ENCODE assay signal across 28 cellular contexts in genomic region chr20:1255675-1256074, GRCh38. TPM values are rescaled to one million over a fixed set of nuclear protein-coding genes. Genes with fewer than 3 reads are reported as not detected.
"Had no signal": no experiment of that assay in that cellular context is flagged by ENCODE, and none has a peak within 500 bp of the region (broad histone marks: within the 10 kb centered on the region; RNA-seq: fewer than 3 reads in every experiment).

No MANE protein-coding gene starts in this region.

- H3K4me3 ChIP-seq: breast epithelium, gastroesophageal sphincter, spleen, thoracic aorta, uterus had no signal

- H3K9me3 ChIP-seq: breast epithelium, gastroesophageal sphincter, thoracic aorta, uterus had no signal

- H3K27ac ChIP-seq: breast epithelium, epithelial cell of prostate, gastroesophageal sphincter, spleen, thoracic aorta, uterus, WERI-Rb-1 had no signal

- FAIRE-seq: keratinocyte had no signal

- H3K4me1 ChIP-seq: breast epithelium, gastroesophageal sphincter, spleen, uterus had no signal

- H3K27me3 ChIP-seq: uterus had no signal

- ATAC-seq: gastroesophageal sphincter, left cardiac atrium, left ventricle myocardium superior, right cardiac atrium had no signal

- DNase-seq: activated CD4-positive, alpha-beta T cell treated with anti-CD3 and anti-CD28 coated beads for 48 hours; activated CD4-positive, alpha-beta T cell treated with anti-CD3 and anti-CD28 coated beads, Interleukin-2, amount 50 U/mL, for 48 hours; activated CD8-positive, alpha-beta memory T cell treated with anti-CD3 and anti-CD28 coated beads, Interleukin-2, amount 50 U/mL, for 48 hours; activated gamma-delta T cell treated with Interleukin-2 at 50 U/mL for 16 hours; activated naive CD4-positive, alpha-beta T cell treated with anti-CD3 and anti-CD28 coated beads, Interleukin-2, amount 50 U/mL, for 16 hours; activated T-cell treated with anti-CD3 and anti-CD28 coated beads, Interleukin-2, amount 50 U/mL, for 24 hours; central memory CD4-positive, alpha-beta T cell; dermis blood vessel endothelial cell; effector CD4-positive, alpha-beta T cell; hippocampal formation; left cardiac atrium; left ventricle myocardium superior; posterior cingulate gyrus; right cardiac atrium; spleen; stimulated activated naive CD4-positive, alpha-beta T cell; trophoblast cell; uterus; WERI-Rb-1 had no signal

- H3K36me3 ChIP-seq: breast epithelium, gastroesophageal sphincter, spleen, thoracic aorta, uterus, WERI-Rb-1 had no signal

RNA-seq across cellular contexts. Expression of gene RAD21L1, which starts 29.8 kb away (rescaled TPM):
- total RNA-seq: breast epithelium, dermis blood vessel endothelial cell, gastroesophageal sphincter, left cardiac atrium, left ventricle myocardium superior, lung microvascular endothelial cell, mucosa of gallbladder, osteoblast, right cardiac atrium, spleen, subcutaneous adipose tissue, thoracic aorta, uterus had no signal
- polyA plus RNA-seq: keratinocyte, right cardiac atrium, spleen had no signal

RNA-seq across cellular contexts. Expression of gene C20orf202, which starts 52.4 kb away (rescaled TPM):
- total RNA-seq: dermis blood vessel endothelial cell, lung microvascular endothelial cell, osteoblast had no signal
- polyA plus RNA-seq: keratinocyte had no signal
